In genomic region chr13:36918246-36919060, GRCh38 we compare ENCODE assay signal across 8 cellular contexts. TPM values are rescaled to one million over a fixed set of nuclear protein-coding genes. Genes with fewer than 3 reads are reported as not detected.
DNase-seq lines count a peak whose midpoint lies in the region; ATAC-seq and TF ChIP-seq lines count a peak whose summit lies in the region.

No MANE protein-coding gene starts in this region.

- no peak overlapping the region for H3K27ac Mint-ChIP-seq in activated T-cell treated with anti-CD3 and anti-CD28 coated beads, Interleukin-2, amount 50 U/mL, for 72 hours

- TF ChIP-seq CTCF in VCaP (conservative IDR thresholded peaks at IDR 0.05) (no peak), mucosa of descending colon (IDR thresholded peaks at IDR 0.05) (no peak)

- H3K36me3 ChIP-seq in iPS-18a (ENCODE audit: control insufficient read depth, low read depth, low read length), result no peaks in the 10 kb centered on the region
- no peaks in the 10 kb centered on the region for H3K36me3 ChIP-seq in stomach smooth muscle (ENCODE audit: control insufficient read depth in 2 of 2, insufficient read depth in 2 of 2, low read length in 2 of 2)
- no peaks in the 10 kb centered on the region for H3K36me3 ChIP-seq in mucosa of descending colon (ENCODE audit: low read depth)

- no peak for ATAC-seq in activated T-cell treated with anti-CD3 and anti-CD28 coated beads, Interleukin-2, amount 50 U/mL, for 72 hours (replicated peaks in 1 of 2)
- ATAC-seq in mucosa of descending colon (no peak), left lobe of liver (no peak)

- intact Hi-C loops in mucosa of descending colon (cut with DNase I, micrococcal nuclease), result no loop called here

- H3K27me3 Mint-ChIP-seq in activated T-cell treated with anti-CD3 and anti-CD28 coated beads, Interleukin-2, amount 50 U/mL, for 72 hours (ENCODE audit: low read depth), result peaks cover 69% of the 10 kb centered on the region

- peak overlapping the region; percentile 87 for H3K27ac ChIP-seq in VCaP
- H3K27ac ChIP-seq in iPS-18a (ENCODE audit: low read length), result no peak overlapping the region
- peak overlapping the region; percentile 73 for H3K27ac ChIP-seq in stomach smooth muscle (ENCODE audit: low read length)

- no peaks in the 10 kb centered on the region for H3K4me1 Mint-ChIP-seq in activated T-cell treated with anti-CD3 and anti-CD28 coated beads, Interleukin-2, amount 50 U/mL, for 72 hours (ENCODE audit: low read depth)

- H3K4me3 Mint-ChIP-seq in activated T-cell treated with anti-CD3 and anti-CD28 coated beads, Interleukin-2, amount 50 U/mL, for 72 hours, result peak overlapping the region; percentile 55 to 71

- H3K4me3 ChIP-seq in iPS-18a (ENCODE audit: low read length) (peak overlapping the region; percentile 63), stomach smooth muscle (ENCODE audit: low read length in 2 of 2) (peak overlapping the region; percentile 83 to 90), mucosa of descending colon (no peak overlapping the region)

- peaks cover 46% of the 10 kb centered on the region for H3K27me3 ChIP-seq in iPS-18a (ENCODE audit: control insufficient read depth, insufficient read depth, low read length)
- no peaks in the 10 kb centered on the region for H3K27me3 ChIP-seq in stomach smooth muscle (ENCODE audit: control insufficient read depth in 1 of 2, insufficient read depth in 2 of 2, low read length in 2 of 2)

- H3K9ac ChIP-seq in iPS-18a (ENCODE audit: low read length), result peak overlapping the region; percentile 11
- H3K9ac ChIP-seq in stomach smooth muscle (ENCODE audit: low read length in 2 of 2), result peak overlapping the region; percentile 72

- H3K36me3 Mint-ChIP-seq in activated T-cell treated with anti-CD3 and anti-CD28 coated beads, Interleukin-2, amount 50 U/mL, for 72 hours (ENCODE audit: insufficient read depth in 2 of 2), result peaks cover 0 to 1% of the 10 kb centered on the region in 2 donors

- H3K9me3 ChIP-seq in iPS-18a (ENCODE audit: control insufficient read depth, low read depth, low read length), result no peaks in the 10 kb centered on the region
- H3K9me3 ChIP-seq in stomach smooth muscle (ENCODE audit: control insufficient read depth in 2 of 2, low read length in 2 of 2), result no peaks in the 10 kb centered on the region
- no peaks in the 10 kb centered on the region for H3K9me3 ChIP-seq in mucosa of descending colon

- H3K9me3 Mint-ChIP-seq in activated T-cell treated with anti-CD3 and anti-CD28 coated beads, Interleukin-2, amount 50 U/mL, for 72 hours, result no peaks in the 10 kb centered on the region

- DNase-seq in activated T-cell treated with anti-CD3 and anti-CD28 coated beads, Interleukin-2, amount 50 U/mL, for 72 hours, result no peak
- DNase-seq in activated T-cell treated with anti-CD3 and anti-CD28 coated beads, Interleukin-2, amount 50 U/mL, for 48 hours, result no peak
- DNase-seq in mucosa of descending colon (no peak), left lobe of liver (ENCODE audit: low spot score) (no peak)
- DNase-seq in activated CD4-positive, alpha-beta T cell treated with anti-CD3 and anti-CD28 coated beads for 1 hour, result no peak

- H3K4me1 ChIP-seq in iPS-18a (ENCODE audit: control insufficient read depth, low read depth, low read length), result peaks cover 4% of the 10 kb centered on the region
- peaks cover 18% of the 10 kb centered on the region for H3K4me1 ChIP-seq in stomach smooth muscle (ENCODE audit: control insufficient read depth, insufficient read depth, low read length)
- H3K4me1 ChIP-seq in mucosa of descending colon (ENCODE audit: low read depth), result peaks cover 6% of the 10 kb centered on the region

RNA-seq across cellular contexts. Expression of gene SMAD9, which starts 1.6 kb away (rescaled TPM):
- total RNA-seq in activated T-cell treated with anti-CD3 and anti-CD28 coated beads, Interleukin-2, amount 50 U/mL, for 72 hours, result not detected
- total RNA-seq in mucosa of descending colon (10 to 100 TPM in 2 of 3 donors, 1 to 10 TPM in 1; 9.0 to 21.6 (median 16.2) TPM), left lobe of liver (0.70 TPM)
